In genomic region chr9:137055385-137056364, GRCh38 we compare ENCODE assay signal across 8 cellular contexts. TPM values are rescaled to one million over a fixed set of nuclear protein-coding genes. Genes with fewer than 3 reads are reported as not detected.
A peak's percentile ranks its signal among the peaks of the same experiment; 100 is the strongest.
DNase-seq lines count a peak whose midpoint lies in the region; ATAC-seq and TF ChIP-seq lines count a peak whose summit lies in the region.

No MANE protein-coding gene starts in this region.

- CTCF ChIA-PET in SK-N-SH (lab: Yijun Ruan, JAX): interaction anchor here (0.9 to 19.8 kb wide), 12 partner anchors 9 to 268 kb away, joined by 3 to 803 read pairs (median 7); partner anchors contain the start of genes NPDC1, RNF224, SAPCD2 and UAP1L1

- no peaks in the 10 kb centered on the region for H3F3A ChIP-seq in SK-N-SH (replicated peaks; ENCODE audit: insufficient read depth)

- TF ChIP-seq CTCF in SK-N-SH (IDR thresholded peaks at IDR 0.05): no peak
- no peak for TF ChIP-seq CTCF in prostate gland (IDR thresholded peaks at IDR 0.05)

- no peak overlapping the region for H3K9ac ChIP-seq in SK-N-SH

- no peak overlapping the region for H2AFZ ChIP-seq in SK-N-SH (ENCODE audit: low read depth)

- H3K36me3 ChIP-seq in SK-N-SH (replicated peaks in 1 of 2; ENCODE audit: control insufficient read depth in 1 of 2, insufficient read depth in 2 of 2, low read length in 1 of 2): no peaks in the 10 kb centered on the region
- H3K36me3 ChIP-seq in prostate gland: no peaks in the 10 kb centered on the region

- no peaks in the 10 kb centered on the region for H3K27me3 ChIP-seq in SK-N-SH (ENCODE audit: insufficient read depth)
- H3K27me3 ChIP-seq in prostate gland (replicated peaks; ENCODE audit: insufficient read depth): no peaks in the 10 kb centered on the region

- WGBS in SK-N-SH (ENCODE audit: low lambda C conversion rate): 32% methylated on average over 19 of the region's 28 CpGs
- 15% methylated on average over 28 of the region's 28 CpGs for WGBS in prostate gland

- H3K9me3 ChIP-seq in SK-N-SH (no peaks in the 10 kb centered on the region), prostate gland (no peaks in the 10 kb centered on the region)

- no peak for TF ChIP-seq POLR2A in prostate gland (IDR thresholded peaks at IDR 0.05)

- TF ChIP-seq EP300 in SK-N-SH (IDR thresholded peaks at IDR 0.05; ENCODE audit: borderline replicate concordance in 1 of 2, low read depth in 1 of 2, low read length in 1 of 2): peak in 1 of 2 experiments; percentile 66; a peak in 2 of 4 replicates

- H4K20me1 ChIP-seq in SK-N-SH (ENCODE audit: insufficient read depth): no peaks in the 10 kb centered on the region

- H3K4me1 ChIP-seq in SK-N-SH (ENCODE audit: control insufficient read depth in 1 of 2, insufficient read depth in 2 of 2, low read depth in 1 of 2, low read length in 1 of 2): peaks cover 0 to 29% of the 10 kb centered on the region in 2 experiments; a peak in 2 of 4 replicates
- H3K4me1 ChIP-seq in prostate gland (replicated peaks): peaks cover 31% of the 10 kb centered on the region

- H3K4me2 ChIP-seq in SK-N-SH: peak overlapping the region; percentile 71; the same call in 1 of the 2 replicates

- no peaks in the 10 kb centered on the region for H3K9me2 ChIP-seq in SK-N-SH

- H3K79me2 ChIP-seq in SK-N-SH (ENCODE audit: insufficient read depth): no peaks in the 10 kb centered on the region

- H3K4me3 ChIP-seq in SK-N-SH (ENCODE audit: low read depth in 2 of 2, low read length in 1 of 2): no peak overlapping the region
- H3K4me3 ChIP-seq in prostate gland: no peak overlapping the region

- DNase-seq in DMS79 treated with DMSO at 0.1 percent for 48 hours (lab: John Stamatoyannopoulos, UW) (peak; percentile 72), SK-N-SH (peak; percentile 94), Right ventricle myocardium inferior (ENCODE audit: missing footprints) (peak; percentile 95), prostate gland (ENCODE audit: low spot score) (peak; percentile 64), 8988T (no peak), DMS53 treated with DMSO at 0.1 percent for 48 hours (lab: John Stamatoyannopoulos, UW; ENCODE audit: unreplicated experiment) (no peak)

- TF ChIP-seq RAD21 in SK-N-SH (IDR thresholded peaks at IDR 0.05; ENCODE audit: low read length): peak; percentile 20; the same call in 1 of the 2 replicates

- H3K27ac ChIP-seq in SK-N-SH (ENCODE audit: low read depth in 2 of 2, low read length in 1 of 2) (peak overlapping the region; percentile 32 to 96; a peak in 3 of 4 replicates), prostate gland (peak overlapping the region; percentile 14 to 46)

- intact Hi-C loops in Right ventricle myocardium inferior (cut with DNase I) (no loop called here), prostate gland (cut with DNase I) (no loop called here)

- POLR2A ChIA-PET in SK-N-SH (lab: Yijun Ruan, JAX): interaction anchor here (0.6 to 1.8 kb wide), 16 partner anchors 8 to 247 kb away, joined by 3 to 17 read pairs (median 6); partner anchors contain the start of genes CLIC3, DPP7, GRIN1 and NPDC1

- ATAC-seq in Right ventricle myocardium inferior: peak; percentile 94
- no peak for ATAC-seq in HG02970 (IDR thresholded peaks at IDR 0.05; ENCODE audit: low FRiP score, unreplicated experiment)
- ATAC-seq in GM19463 (IDR thresholded peaks at IDR 0.05; ENCODE audit: unreplicated experiment): no peak

TF ChIP-seq in SK-N-SH, 30 proteins besides CTCF, POLR2A, EP300 and RAD21 (continues in another document):
- TF ChIP-seq, protein P1, sequence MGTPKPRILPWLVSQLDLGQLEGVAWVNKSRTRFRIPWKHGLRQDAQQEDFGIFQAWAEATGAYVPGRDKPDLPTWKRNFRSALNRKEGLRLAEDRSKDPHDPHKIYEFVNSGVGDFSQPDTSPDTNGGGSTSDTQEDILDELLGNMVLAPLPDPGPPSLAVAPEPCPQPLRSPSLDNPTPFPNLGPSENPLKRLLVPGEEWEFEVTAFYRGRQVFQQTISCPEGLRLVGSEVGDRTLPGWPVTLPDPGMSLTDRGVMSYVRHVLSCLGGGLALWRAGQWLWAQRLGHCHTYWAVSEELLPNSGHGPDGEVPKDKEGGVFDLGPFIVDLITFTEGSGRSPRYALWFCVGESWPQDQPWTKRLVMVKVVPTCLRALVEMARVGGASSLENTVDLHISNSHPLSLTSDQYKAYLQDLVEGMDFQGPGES (IDR thresholded peaks at IDR 0.05; ENCODE audit: low read depth, low read length): no peak
- TF ChIP-seq FOXJ3 (CRISPR knock-in tag; IDR thresholded peaks at IDR 0.05): no peak; the same call in 1 of the 2 replicates
- peak; percentile 10; the same call in 1 of the 2 replicates for TF ChIP-seq RCOR1 (IDR thresholded peaks at IDR 0.05; ENCODE audit: low read length)
- no peak for TF ChIP-seq SIN3A (IDR thresholded peaks at IDR 0.05; ENCODE audit: borderline replicate concordance, low read depth, low read length)
- TF ChIP-seq ZBTB33 (IDR thresholded peaks at IDR 0.05; ENCODE audit: borderline replicate concordance, low read depth): no peak
- TF ChIP-seq FOSL2 (IDR thresholded peaks at IDR 0.05; ENCODE audit: borderline replicate concordance, low read depth): no peak
- peak; percentile 35 for TF ChIP-seq CHD2 (IDR thresholded peaks at IDR 0.05; ENCODE audit: low read length, partially characterized antibody)
- no peak for TF ChIP-seq TEAD4 (IDR thresholded peaks at IDR 0.05; ENCODE audit: borderline replicate concordance, insufficient read depth)
- peak; percentile 59 for TF ChIP-seq NFIC (IDR thresholded peaks at IDR 0.05; ENCODE audit: borderline replicate concordance)
- TF ChIP-seq USF1 (IDR thresholded peaks at IDR 0.05; ENCODE audit: borderline replicate concordance, low read depth): no peak
- TF ChIP-seq GATA2 (CRISPR knock-in tag; IDR thresholded peaks at IDR 0.05): no peak
- no peak for TF ChIP-seq MEF2A (IDR thresholded peaks at IDR 0.05; ENCODE audit: borderline replicate concordance, low read depth)
- peak; percentile 76 for TF ChIP-seq MXI1 (IDR thresholded peaks at IDR 0.05; ENCODE audit: low read depth, low read length)
- no peak for TF ChIP-seq RFX5 (IDR thresholded peaks at IDR 0.05; ENCODE audit: low read length)
- no peak for TF ChIP-seq PBX3 (IDR thresholded peaks at IDR 0.05)
- no peak for TF ChIP-seq YY1 (IDR thresholded peaks at IDR 0.05; ENCODE audit: low read depth)
- TF ChIP-seq TCF12 (IDR thresholded peaks at IDR 0.05): no peak

RNA-seq across cellular contexts. Expression of gene ENTPD2, which starts 1.8 kb away (rescaled TPM):
- not detected in 2 replicates for polyA plus RNA-seq in SK-N-SH (2012; rRNA removed)
- not detected in 2 replicates for polyA plus RNA-seq in SK-N-SH (2012; cell fraction: cytosol; rRNA removed)
- polyA plus RNA-seq in SK-N-SH (2012; cell fraction: nucleus; rRNA removed): 0.02 TPM in 1 of 2 replicates, not detected in the other
- 2.7 TPM for total RNA-seq in Right ventricle myocardium inferior
- total RNA-seq in prostate gland: 10 to 100 TPM in 1 of 2 donors, 1 to 10 TPM in 1; 9.8 to 10.9 TPM

RNA-seq across cellular contexts. Expression of gene NPDC1, which starts 9.7 kb away (rescaled TPM):
- 47.4 and 48.1 TPM in 2 replicates for polyA plus RNA-seq in SK-N-SH (2012; rRNA removed)
- 17.2 and 29.3 TPM in 2 replicates for polyA plus RNA-seq in SK-N-SH (2012; cell fraction: cytosol; rRNA removed)
- 364 and 553 TPM in 2 replicates for polyA plus RNA-seq in SK-N-SH (2012; cell fraction: nucleus; rRNA removed)
- 69.0 TPM for total RNA-seq in Right ventricle myocardium inferior
- 100 to 1,000 TPM; 384 to 427 TPM for total RNA-seq in prostate gland

RNA-seq across cellular contexts. Expression of gene SAPCD2, which starts 14.7 kb away (rescaled TPM):
- polyA plus RNA-seq in SK-N-SH (2012; rRNA removed): 4.6 and 6.0 TPM in 2 replicates
- 2.1 and 5.0 TPM in 2 replicates for polyA plus RNA-seq in SK-N-SH (2012; cell fraction: cytosol; rRNA removed)
- 6.3 and 7.3 TPM in 2 replicates for polyA plus RNA-seq in SK-N-SH (2012; cell fraction: nucleus; rRNA removed)
- 0.22 TPM for total RNA-seq in Right ventricle myocardium inferior
- total RNA-seq in prostate gland: 10 to 100 TPM in 1 of 2 donors, 1 to 10 TPM in 1; 7.2 to 17.2 TPM

RNA-seq across cellular contexts. Expression of gene UAP1L1, which starts 21.6 kb away (rescaled TPM):
- polyA plus RNA-seq in SK-N-SH (2012; rRNA removed): 3.2 and 5.6 TPM in 2 replicates
- polyA plus RNA-seq in SK-N-SH (2012; cell fraction: cytosol; rRNA removed): 1.5 and 2.3 TPM in 2 replicates
- 21.7 and 23.8 TPM in 2 replicates for polyA plus RNA-seq in SK-N-SH (2012; cell fraction: nucleus; rRNA removed)
- total RNA-seq in Right ventricle myocardium inferior (13.6 TPM), prostate gland (10 to 100 TPM in 1 of 2 donors, 1 to 10 TPM in 1; 8.2 to 19.9 TPM)

RNA-seq across cellular contexts. Expression of gene FUT7, which starts 23.8 kb away (rescaled TPM):
- not detected in 2 replicates for polyA plus RNA-seq in SK-N-SH (2012; rRNA removed)
- polyA plus RNA-seq in SK-N-SH (2012; cell fraction: cytosol; rRNA removed): not detected in 2 replicates
- polyA plus RNA-seq in SK-N-SH (2012; cell fraction: nucleus; rRNA removed): 0.01 and 0.02 TPM in 2 replicates
- total RNA-seq in Right ventricle myocardium inferior: 0.11 TPM
- total RNA-seq in prostate gland: under 1 TPM in 1 of 2 donors, not detected in 1; 0.57 TPM

Comparison
In these comparisons a context has a peak if more than half of its experiments do, and no peak if none do; other contexts are left out.
1. DNase-seq: peak in DMS79 treated with DMSO at 0.1 percent for 48 hours (single experiment), SK-N-SH (single experiment), Right ventricle myocardium inferior (single experiment) and prostate gland (single experiment); none in 8988T (single experiment) and DMS53 treated with DMSO at 0.1 percent for 48 hours (single experiment).